ENCODE assay signal across 10 cellular contexts in genomic region chr5:171629221-171630005, GRCh38.
DNase-seq lines count a peak whose midpoint lies in the region; FAIRE-seq and TF ChIP-seq lines count a peak whose summit lies in the region.
"Had no signal": no experiment of that assay in that cellular context is flagged by ENCODE, and none has a peak within 500 bp of the region (broad histone marks: within the 10 kb centered on the region; RNA-seq: fewer than 3 reads in every experiment).

No MANE protein-coding gene starts in this region.

- no peak overlapping the region for H2BK120ac ChIP-seq in mesenchymal stem cell (ENCODE audit: low read depth, low read length)

- CTCF ChIA-PET in mammary epithelial cell (lab: Charles Lee; ENCODE audit: low non-redundant PET): interaction anchor here (0.6 to 0.7 kb wide), 2 partner anchors 39 to 1047 kb away, joined by 3 to 4 read pairs; no protein-coding TSS in a partner anchor

- no peaks in the 10 kb centered on the region for H3K79me2 ChIP-seq in mammary epithelial cell (ENCODE audit: insufficient read depth, low read length)

- no peak overlapping the region for H4K91ac ChIP-seq in mesenchymal stem cell (ENCODE audit: low read length)

- H2BK15ac ChIP-seq in mesenchymal stem cell (ENCODE audit: low read depth, poor library complexity, severe bottlenecking): no peak overlapping the region

- in situ Hi-C loops in mammary epithelial cell (cut with MboI; ENCODE audit: low sequenced_read_pairs in 2 of 2) (loop anchor here in 1 of 2 donors (25.0 kb wide), 1 partner anchor 208 kb away; no protein-coding TSS in a partner anchor), GM13977 (cut with MboI; ENCODE audit: low pct_unique_long_range_greater_than_20kb, low sequenced_read_pairs, unreplicated experiment) (no loop called here)

- no peak overlapping the region for H2BK5ac ChIP-seq in mesenchymal stem cell (ENCODE audit: low read depth, low read length, poor library complexity, severe bottlenecking)

- no peak overlapping the region for H3K27ac ChIP-seq in mammary epithelial cell (ENCODE audit: insufficient read depth, low read depth, low read length)
- no peak overlapping the region for H3K27ac ChIP-seq in mesenchymal stem cell (ENCODE audit: low read length, poor library complexity, severe bottlenecking)

- no peak overlapping the region for H3K9ac ChIP-seq in mammary epithelial cell (ENCODE audit: insufficient read depth, low read length)
- peak overlapping the region; percentile 41 for H3K9ac ChIP-seq in mesenchymal stem cell (ENCODE audit: low read length)

- no peaks in the 10 kb centered on the region for H4K20me1 ChIP-seq in mammary epithelial cell (ENCODE audit: insufficient read depth, low read length)

- H3K4me3 ChIP-seq in mammary epithelial cell (replicated peaks in 1 of 3; ENCODE audit: insufficient read depth in 1 of 3, low read depth in 2 of 3, low read length in 3 of 3) (no peak overlapping the region), mesenchymal stem cell (ENCODE audit: insufficient read depth in 1 of 2, low read depth in 1 of 2, low read length in 2 of 2) (peak overlapping the region in 1 of 2 experiments; percentile 46)

- H2AK5ac ChIP-seq in mesenchymal stem cell (ENCODE audit: low read length, severe bottlenecking): no peak overlapping the region

- no peak overlapping the region for H4K8ac ChIP-seq in mesenchymal stem cell (ENCODE audit: low read length)

- dilution Hi-C loops in mammary epithelial cell (cut with HindIII; ENCODE audit: low sequenced_read_pairs): loop anchor here (5.0 kb wide), 3 partner anchors 52 to 87 kb away; no protein-coding TSS in a partner anchor

- DNase-seq in Daoy (ENCODE audit: low read depth): peak; percentile 52
- peak; percentile 12 to 50 for DNase-seq in Kasumi-1 (lab: John Stamatoyannopoulos, UW)
- DNase-seq in mammary epithelial cell: no peak
- DNase-seq in mesenchymal stem cell: no peak
- DNase-seq in GM13977 (ENCODE audit: low spot score): no peak
- no peak for DNase-seq in GM19239 (ENCODE audit: insufficient read length, low spot score)
- no peak for DNase-seq in cerebellar nuclear complex (lab: John Stamatoyannopoulos, UW)
- no peak for DNase-seq in activated CD8-positive, alpha-beta memory T cell treated with anti-CD3 and anti-CD28 coated beads for 24 hours
- DNase-seq: DMS79 treated with DMSO at 0.1 percent for 48 hours, MV-4-11 had no signal

- H3K4me2 ChIP-seq in mammary epithelial cell (ENCODE audit: insufficient read depth, low read depth, low read length): peak overlapping the region; percentile 69
- peak overlapping the region; percentile 62 for H3K4me2 ChIP-seq in mesenchymal stem cell (ENCODE audit: low read length, poor library complexity, severe bottlenecking)

- no peaks in the 10 kb centered on the region for H3K4me1 ChIP-seq in mammary epithelial cell (ENCODE audit: insufficient read depth, low read length)
- peaks cover 3% of the 10 kb centered on the region for H3K4me1 ChIP-seq in mesenchymal stem cell (ENCODE audit: control insufficient read depth, insufficient read depth, low read depth, low read length)

- no peak overlapping the region for H3K4ac ChIP-seq in mesenchymal stem cell (ENCODE audit: low read depth in 1 of 2, low read length in 2 of 2)

- peak overlapping the region in 1 of 2 experiments; percentile 29 for H3K23ac ChIP-seq in mesenchymal stem cell (ENCODE audit: low read length in 2 of 2)

- intact Hi-C loops in mammary epithelial cell (cut with micrococcal nuclease): loop anchor here (1.0 to 10.0 kb wide), 7 partner anchors 38 to 415 kb away; no protein-coding TSS in a partner anchor

- no TSS peak for BruUV-seq in mammary epithelial cell (replicated peaks; lab: Mats Ljungman, UMichigan)

- H2BK12ac ChIP-seq in mesenchymal stem cell (ENCODE audit: low read length in 2 of 2): no peak overlapping the region

- no peaks in the 10 kb centered on the region for H3K27me3 ChIP-seq in mammary epithelial cell (ENCODE audit: insufficient read depth, low read length)
- peaks cover 33 to 55% of the 10 kb centered on the region in 2 experiments for H3K27me3 ChIP-seq in mesenchymal stem cell (ENCODE audit: control insufficient read depth in 1 of 2, insufficient read depth in 1 of 2, low read length in 2 of 2)

- H3K9me3 ChIP-seq in mammary epithelial cell (replicated peaks; ENCODE audit: insufficient read depth, low read length): no peaks in the 10 kb centered on the region
- H3K9me3 ChIP-seq in mesenchymal stem cell (ENCODE audit: control insufficient read depth, low read length): no peaks in the 10 kb centered on the region

- 62% methylated on average over 10 of the region's 11 CpGs for whole genome bisulfite sequencing in mammary epithelial cell (ENCODE audit: low coverage, missing lambda C conversion rate)
- WGBS in mesenchymal stem cell: 74% methylated on average over 11 of the region's 11 CpGs

- no peak for FAIRE-seq in GM19239 (lab: Jason Lieb, UNC)

- TF ChIP-seq CTCF in mammary epithelial cell (conservative IDR thresholded peaks at IDR 0.05 in 1 of 2, IDR thresholded peaks at IDR 0.05 in 1 of 2; ENCODE audit: extremely low read depth in 1 of 2, insufficient read depth in 1 of 2, low read depth in 1 of 2, low read length in 2 of 2) (no peak), GM13977 (IDR thresholded peaks at IDR 0.05; ENCODE audit: extremely low read depth, insufficient read depth, missing control alignments) (no peak)

- H2AFZ ChIP-seq in mammary epithelial cell (ENCODE audit: low read depth, low read length) (peak overlapping the region; percentile 72), mesenchymal stem cell (ENCODE audit: low read depth, low read length) (no peak overlapping the region)

- peak overlapping the region in 1 of 2 experiments; percentile 38 for H3K18ac ChIP-seq in mesenchymal stem cell (ENCODE audit: low read depth in 1 of 2, low read length in 2 of 2)

- H3K14ac ChIP-seq in mesenchymal stem cell (ENCODE audit: low read length in 2 of 2): no peak overlapping the region

- H3K79me1 ChIP-seq in mesenchymal stem cell (replicated peaks; ENCODE audit: low read length, poor library complexity, severe bottlenecking): no peaks in the 10 kb centered on the region

- H3K36me3 ChIP-seq in mammary epithelial cell (ENCODE audit: insufficient read depth, low read length) (no peaks in the 10 kb centered on the region), mesenchymal stem cell (ENCODE audit: control insufficient read depth in 1 of 2, insufficient read depth in 2 of 2, low read depth in 1 of 2, low read length in 2 of 2) (no peaks in the 10 kb centered on the region)

Comparison
In these comparisons a context has a peak if more than half of its experiments do, and no peak if none do; other contexts are left out.
1. DNase-seq: peak in Daoy (single experiment) and Kasumi-1 (2 of 2); none in mammary epithelial cell (single experiment), mesenchymal stem cell (single experiment), GM13977 (single experiment), GM19239 (single experiment), cerebellar nuclear complex (0 of 2) and activated CD8-positive, alpha-beta memory T cell treated with anti-CD3 and anti-CD28 coated beads for 24 hours (single experiment).